In genomic region chr11:128488471-128488870, GRCh38 we compare ENCODE assay signal across 9 cellular contexts.
A peak's percentile ranks its signal among the peaks of the same experiment; 100 is the strongest.
DNase-seq lines count a peak whose midpoint lies in the region; ATAC-seq, FAIRE-seq and TF ChIP-seq lines count a peak whose summit lies in the region.
"Had no signal": no experiment of that assay in that cellular context is flagged by ENCODE, and none has a peak within 500 bp of the region (broad histone marks: within the 10 kb centered on the region; RNA-seq: fewer than 3 reads in every experiment).

No MANE protein-coding gene starts in this region.

- peaks cover 92 to 99% (median 95%) of the 10 kb centered on the region in 4 donors for H3K4me1 Mint-ChIP-seq in CD4-positive, alpha-beta memory T cell
- H3K4me1 Mint-ChIP-seq in naive thymus-derived CD8-positive, alpha-beta T cell, result peaks cover 57 to 97% (median 96%) of the 10 kb centered on the region in 4 donors

- TF ChIP-seq CTCF in bronchial epithelial cell (IDR thresholded peaks at IDR 0.05; ENCODE audit: insufficient read depth, low read length, severe bottlenecking) (no peak), GM20000 (IDR thresholded peaks at IDR 0.05; ENCODE audit: extremely low read depth, missing control alignments) (no peak), ovary (IDR thresholded peaks at IDR 0.05) (no peak)

- peak overlapping the region; percentile 89 for H3K27ac ChIP-seq in CD4-positive, alpha-beta memory T cell (ENCODE audit: low read depth, low read length)
- H3K27ac ChIP-seq in ovary, result no peak overlapping the region

- DNase-seq in CD4-positive, alpha-beta memory T cell, result peak in 1 of 5 donors; percentile 85
- peak; percentile 64 to 89 for DNase-seq in NOMO-1 (lab: John Stamatoyannopoulos, UW; ENCODE audit: unreplicated experiment in 2 of 2)
- peak; percentile 89 for DNase-seq in bronchial epithelial cell (ENCODE audit: low read depth)
- no peak for DNase-seq in naive thymus-derived CD8-positive, alpha-beta T cell
- DNase-seq in NCI-H2107 (lab: John Stamatoyannopoulos, UW), result no peak
- DNase-seq in COR-L47 (lab: John Stamatoyannopoulos, UW), result no peak
- no peak for DNase-seq in GM20000 (ENCODE audit: low spot score)
- DNase-seq in ovary, result no peak

- H3K9me3 Mint-ChIP-seq in CD4-positive, alpha-beta memory T cell, result peaks cover 0 to 7% (median 0%) of the 10 kb centered on the region in 8 donors
- H3K9me3 Mint-ChIP-seq in naive thymus-derived CD8-positive, alpha-beta T cell, result no peaks in the 10 kb centered on the region

- intact Hi-C loops in CD4-positive, alpha-beta memory T cell (cut with micrococcal nuclease), result loop anchor here (1.0 kb wide), 1 partner anchor 12 kb away; no protein-coding TSS in a partner anchor
- intact Hi-C loops in ovary (cut with DNase I), result no loop called here

- TF ChIP-seq EP300 in ovary (IDR thresholded peaks at IDR 0.05), result no peak

- H3K27ac Mint-ChIP-seq in CD4-positive, alpha-beta memory T cell, result peak overlapping the region; percentile 90 to 99 (median 97)
- peak overlapping the region; percentile 70 to 98 (median 95) for H3K27ac Mint-ChIP-seq in naive thymus-derived CD8-positive, alpha-beta T cell

- no peaks in the 10 kb centered on the region for H3K27me3 ChIP-seq in CD4-positive, alpha-beta memory T cell (ENCODE audit: insufficient read depth, low read length)
- H3K27me3 ChIP-seq in bronchial epithelial cell (ENCODE audit: control insufficient read depth, insufficient read depth, low read length), result no peaks in the 10 kb centered on the region
- H3K27me3 ChIP-seq in ovary, result no peaks in the 10 kb centered on the region

- no peak for FAIRE-seq in bronchial epithelial cell (lab: Jason Lieb, UNC)
- FAIRE-seq: GM12878 had no signal

- CTCF ChIA-PET in CD4-positive, alpha-beta memory T cell (lab: Charles Lee; ENCODE audit: partially characterized antibody), result interaction anchor here (0.8 to 6.2 kb wide), 3 partner anchors 15 to 165 kb away, joined by 3 to 50 read pairs (median 4); no protein-coding TSS in a partner anchor

- H3K36me3 Mint-ChIP-seq in CD4-positive, alpha-beta memory T cell, result peaks cover 91 to 94% of the 10 kb centered on the region in 2 donors
- H3K36me3 Mint-ChIP-seq in naive thymus-derived CD8-positive, alpha-beta T cell, result peaks cover 24 to 98% (median 76%) of the 10 kb centered on the region in 3 donors

- peaks cover 99% of the 10 kb centered on the region for H3K4me1 ChIP-seq in CD4-positive, alpha-beta memory T cell (ENCODE audit: insufficient read depth, low read length)
- H3K4me1 ChIP-seq in ovary (ENCODE audit: insufficient read depth), result peaks cover 7% of the 10 kb centered on the region

- ATAC-seq in naive thymus-derived CD8-positive, alpha-beta T cell, result peak in 1 of 2 donors; percentile 33
- ATAC-seq: GM12878 had no signal

- H3K27me3 Mint-ChIP-seq in CD4-positive, alpha-beta memory T cell, result no peaks in the 10 kb centered on the region
- H3K27me3 Mint-ChIP-seq in naive thymus-derived CD8-positive, alpha-beta T cell, result no peaks in the 10 kb centered on the region

- peaks cover 82% of the 10 kb centered on the region for H3K36me3 ChIP-seq in CD4-positive, alpha-beta memory T cell (ENCODE audit: insufficient read depth, low read length)
- H3K36me3 ChIP-seq in bronchial epithelial cell (ENCODE audit: control insufficient read depth, insufficient read depth, low read length) (peaks cover 15% of the 10 kb centered on the region), ovary (no peaks in the 10 kb centered on the region)

- H3K4me3 Mint-ChIP-seq in CD4-positive, alpha-beta memory T cell, result peak overlapping the region; percentile 10 to 81 (median 68)
- peak overlapping the region; percentile 41 to 89 (median 70) for H3K4me3 Mint-ChIP-seq in naive thymus-derived CD8-positive, alpha-beta T cell

- no peak for TF ChIP-seq POLR2A in ovary (IDR thresholded peaks at IDR 0.05)

- 84 to 89% (median 85%) methylated on average over 5 of the region's 5 CpGs for WGBS in ovary, 3 donors

- POLR2A ChIA-PET in CD4-positive, alpha-beta memory T cell (lab: Charles Lee; ENCODE audit: partially characterized antibody), result interaction anchor here (0.9 to 17.8 kb wide), 10 partner anchors 7 to 448 kb away, joined by 3 to 1148 read pairs (median 18); no protein-coding TSS in a partner anchor
- POLR2A ChIA-PET in naive thymus-derived CD8-positive, alpha-beta T cell (lab: Charles Lee), result interaction anchor here (1.2 to 17.8 kb wide), 7 partner anchors 7 to 170 kb away, joined by 5 to 603 read pairs (median 10); no protein-coding TSS in a partner anchor

- peak overlapping the region in 1 of 2 donors; percentile 11 for H3K4me3 ChIP-seq in CD4-positive, alpha-beta memory T cell (ENCODE audit: low read length in 2 of 2)
- H3K4me3 ChIP-seq in bronchial epithelial cell (ENCODE audit: low read depth, low read length) (no peak overlapping the region), ovary (no peak overlapping the region)
- H3K4me3 ChIP-seq: GM12878 had no signal

- no peaks in the 10 kb centered on the region for H3K9me3 ChIP-seq in CD4-positive, alpha-beta memory T cell (ENCODE audit: control insufficient read depth in 1 of 2, low read length in 2 of 2)
- no peaks in the 10 kb centered on the region for H3K9me3 ChIP-seq in ovary

Comparison
In these comparisons a context has a peak if more than half of its experiments do, and no peak if none do; other contexts are left out.
1. DNase-seq: peak in NOMO-1 (2 of 2) and bronchial epithelial cell (single experiment); none in naive thymus-derived CD8-positive, alpha-beta T cell (0 of 10), NCI-H2107 (single experiment), COR-L47 (single experiment), GM20000 (single experiment) and ovary (0 of 5).